22 cellular contexts compared by ENCODE assay signal in genomic region chr13:109100705-109101104, GRCh38.
DNase-seq lines count a peak whose midpoint lies in the region; ATAC-seq and TF ChIP-seq lines count a peak whose summit lies in the region.
"Had no signal": no experiment of that assay in that cellular context is flagged by ENCODE, and none has a peak within 500 bp of the region (broad histone marks: within the 10 kb centered on the region; RNA-seq: fewer than 3 reads in every experiment).

No MANE protein-coding gene starts in this region.

- intact Hi-C loops in sciatic nerve (cut with DNase I): no loop called here

- no peak overlapping the region for H3K27ac ChIP-seq in substantia nigra (ENCODE audit: low read depth, low read length, poor library complexity, severe bottlenecking)
- H3K27ac ChIP-seq: KMS-11, left ventricle myocardium inferior, right atrium auricular region had no signal

- no peaks in the 10 kb centered on the region for H3K9me3 ChIP-seq in MG63
- H3K9me3 ChIP-seq: left ventricle myocardium inferior, right atrium auricular region had no signal

- TF ChIP-seq CTCF in AG10803 (conservative IDR thresholded peaks at IDR 0.05; ENCODE audit: low read length) (no peak), epithelial cell of esophagus (IDR thresholded peaks at IDR 0.05; ENCODE audit: insufficient read depth, low read depth, low read length, missing control alignments) (no peak)

- ATAC-seq in HG03439 (IDR thresholded peaks at IDR 0.05; ENCODE audit: unreplicated experiment): no peak
- no peak for ATAC-seq in sciatic nerve
- ATAC-seq: esophagus mucosa had no signal

- no peak overlapping the region for H3K4me3 ChIP-seq in AG10803 (ENCODE audit: low read length)
- no peak overlapping the region for H3K4me3 ChIP-seq in MG63
- H3K4me3 ChIP-seq in epithelial cell of esophagus (ENCODE audit: low read length): no peak overlapping the region
- H3K4me3 ChIP-seq: left ventricle myocardium inferior, right atrium auricular region had no signal

- H3K36me3 ChIP-seq in MG63: no peaks in the 10 kb centered on the region
- H3K36me3 ChIP-seq: left ventricle myocardium inferior, right atrium auricular region had no signal

- DNase-seq in AG10803 (ENCODE audit: low read depth): peak; percentile 8
- DNase-seq in MG63: peak; percentile 22
- DNase-seq in epithelial cell of esophagus (ENCODE audit: low read depth): peak; percentile 46
- DNase-seq in myocyte (ENCODE audit: low read depth): peak; percentile 5
- no peak for DNase-seq in NCI-H446 (lab: John Stamatoyannopoulos, UW)
- no peak for DNase-seq in substantia nigra (lab: John Stamatoyannopoulos, UW)
- DNase-seq in sciatic nerve (ENCODE audit: low spot score): no peak
- DNase-seq: activated CD4-positive, alpha-beta T cell treated with anti-CD3 and anti-CD28 coated beads for 1 hour; CD4-positive, CD25-positive, alpha-beta regulatory T cell; DMS153; effector CD8-positive, alpha-beta T cell; GDM1; left ventricle myocardium inferior; NCI-H1092 treated with DMSO at 0.1 percent for 48 hours; NCI-H2081; NCI-H524 treated with DMSO at 0.1 percent for 48 hours; stimulated activated CD8-positive, alpha-beta memory T cell treated with anti-CD3 and anti-CD28 coated beads, Interleukin-4, amount 100 ng/mL, for 48 hours; SW 1271 had no signal

- H3K27me3 ChIP-seq in MG63: no peaks in the 10 kb centered on the region; the same call in 1 of the 2 replicates
- H3K27me3 ChIP-seq: right atrium auricular region had no signal

Comparison
In these comparisons a context has a peak if more than half of its experiments do, and no peak if none do; other contexts are left out.
1. DNase-seq: peak in AG10803 (single experiment), MG63 (single experiment), epithelial cell of esophagus (single experiment) and myocyte (single experiment); none in NCI-H446 (0 of 2), substantia nigra (0 of 49) and sciatic nerve (single experiment).